Comparison of ENCODE assay signal across 23 cellular contexts in genomic region chr9:114006155-114006550, GRCh38.
DNase-seq lines count a peak whose midpoint lies in the region; TF ChIP-seq lines count a peak whose summit lies in the region.
"Had no signal": no experiment of that assay in that cellular context is flagged by ENCODE, and none has a peak within 500 bp of the region (broad histone marks: within the 10 kb centered on the region; RNA-seq: fewer than 3 reads in every experiment).

No MANE protein-coding gene starts in this region.

- H3K4me1 Mint-ChIP-seq in endothelial cell (ENCODE audit: unreplicated experiment) (peaks cover 4% of the 10 kb centered on the region), progenitor cell of endocrine pancreas (ENCODE audit: low read depth) (peaks cover 2% of the 10 kb centered on the region)
- H3K4me1 Mint-ChIP-seq: endodermal cell had no signal

- CTCF ChIA-PET in AG04450 (lab: Charles Lee) (interaction anchor here (0.7 kb wide), 1 partner anchor 11 kb away, joined by 3 read pairs; no protein-coding TSS in a partner anchor), HEK293T (lab: Yijun Ruan, JAX) (no interaction called here)

- H3K9me3 Mint-ChIP-seq in endothelial cell (ENCODE audit: unreplicated experiment) (no peaks in the 10 kb centered on the region), progenitor cell of endocrine pancreas (ENCODE audit: low read depth) (no peaks in the 10 kb centered on the region)
- H3K9me3 Mint-ChIP-seq: endodermal cell, neural crest cell had no signal

- H3K4me3 ChIP-seq in AG04450 (ENCODE audit: low read depth, low read length), result no peak overlapping the region
- H3K4me3 ChIP-seq: mucosa of descending colon, psoas muscle, upper lobe of right lung had no signal

- no peak for DNase-seq in AG04450 (ENCODE audit: low read depth, low spot score)
- DNase-seq in D341Med (ENCODE audit: low spot score), result peak; percentile 3
- DNase-seq in endothelial cell (ENCODE audit: low spot score), result peak; percentile 1
- DNase-seq in progenitor cell of endocrine pancreas (ENCODE audit: low spot score, unreplicated experiment), result peak; percentile 2
- no peak for DNase-seq in HEK293T (ENCODE audit: extremely low spot score)
- no peak for DNase-seq in NCI-H345 (lab: John Stamatoyannopoulos, UW)
- no peak for DNase-seq in NCI-H446 treated with DMSO at 0.1 percent for 48 hours (lab: John Stamatoyannopoulos, UW)
- DNase-seq: activated CD4-positive, alpha-beta T cell treated with anti-CD3 and anti-CD28 coated beads, Interleukin-2, amount 50 U/mL, for 1 hour; activated gamma-delta T cell treated with Interleukin-2 at 50 U/mL for 16 hours; EL; HCEC 1CT; hypothalamus; left ventricle myocardium superior; mucosa of descending colon; NCI-H187 treated with DMSO at 0.1 percent for 48 hours; NCI-H2227 treated with DMSO at 0.1 percent for 48 hours; NCI-H748 treated with DMSO at 0.1 percent for 48 hours; psoas muscle; RPMI8226 had no signal

- POLR2A ChIA-PET in AG04450 (lab: Yijun Ruan, JAX) (no interaction called here), HEK293T (lab: Yijun Ruan, JAX) (no interaction called here)

- H3K27ac Mint-ChIP-seq in endothelial cell (ENCODE audit: unreplicated experiment) (no peak overlapping the region), progenitor cell of endocrine pancreas (no peak overlapping the region)
- H3K27ac Mint-ChIP-seq: endodermal cell had no signal

- no peak for TF ChIP-seq CTCF in AG04450 (IDR thresholded peaks at IDR 0.05; ENCODE audit: low read depth, low read length)
- no peak for TF ChIP-seq CTCF in endothelial cell (IDR thresholded peaks at IDR 0.05; ENCODE audit: unreplicated experiment)
- no peak for TF ChIP-seq CTCF in progenitor cell of endocrine pancreas (IDR thresholded peaks at IDR 0.05; ENCODE audit: unreplicated experiment)

- H3K36me3 Mint-ChIP-seq in endothelial cell (ENCODE audit: low read depth, unreplicated experiment), result peaks cover 20% of the 10 kb centered on the region
- peaks cover 24% of the 10 kb centered on the region for H3K36me3 Mint-ChIP-seq in progenitor cell of endocrine pancreas (ENCODE audit: insufficient read depth)

- H3K4me3 Mint-ChIP-seq in endothelial cell (ENCODE audit: unreplicated experiment) (no peak overlapping the region), progenitor cell of endocrine pancreas (ENCODE audit: low read depth) (no peak overlapping the region)
- H3K4me3 Mint-ChIP-seq: brain, endodermal cell, neural crest cell had no signal

- peak overlapping the region; percentile 21 for H3K27ac ChIP-seq in AG04450 (ENCODE audit: low read depth, low read length)
- H3K27ac ChIP-seq: psoas muscle, upper lobe of right lung had no signal

- no peaks in the 10 kb centered on the region; the same call in 1 of the 2 replicates for H3K9me3 ChIP-seq in AG04450 (ENCODE audit: control insufficient read depth, insufficient read depth, low read length)
- H3K9me3 ChIP-seq: mucosa of descending colon, psoas muscle, upper lobe of right lung had no signal

- no peaks in the 10 kb centered on the region for H3K27me3 ChIP-seq in AG04450 (ENCODE audit: control insufficient read depth, insufficient read depth, low read length)
- H3K27me3 ChIP-seq: upper lobe of right lung had no signal

- H3K27me3 Mint-ChIP-seq in endothelial cell (ENCODE audit: unreplicated experiment), result no peaks in the 10 kb centered on the region
- H3K27me3 Mint-ChIP-seq in progenitor cell of endocrine pancreas, result no peaks in the 10 kb centered on the region

TF ChIP-seq in HEK293T, 16 proteins besides CTCF, POLR2A, EP300 and RAD21:
- TF ChIP-seq PKNOX1 (IDR thresholded peaks at IDR 0.05), result no peak
- TF ChIP-seq L3MBTL2 (conservative IDR thresholded peaks at IDR 0.05), result no peak
- TF ChIP-seq BHLHE40 (IDR thresholded peaks at IDR 0.05; ENCODE audit: borderline replicate concordance), result no peak
- TF ChIP-seq LEF1 (IDR thresholded peaks at IDR 0.05; ENCODE audit: borderline replicate concordance), result no peak
- no peak for TF ChIP-seq ZNF384 (IDR thresholded peaks at IDR 0.05)
- TF ChIP-seq TARDBP (IDR thresholded peaks at IDR 0.05), result no peak
- TF ChIP-seq ELF4 (IDR thresholded peaks at IDR 0.05), result no peak
- no peak for TF ChIP-seq CTBP1 (IDR thresholded peaks at IDR 0.05; ENCODE audit: borderline replicate concordance)
- no peak for TF ChIP-seq NFRKB (IDR thresholded peaks at IDR 0.05)
- no peak for TF ChIP-seq FOXK2 (IDR thresholded peaks at IDR 0.05)
- TF ChIP-seq HDGF (IDR thresholded peaks at IDR 0.05; ENCODE audit: borderline replicate concordance), result no peak
- no peak for TF ChIP-seq FOXA1 (IDR thresholded peaks at IDR 0.05)
- no peak for TF ChIP-seq SP1 (IDR thresholded peaks at IDR 0.05)
- no peak for TF ChIP-seq SUZ12 (IDR thresholded peaks at IDR 0.05)
- TF ChIP-seq FOXM1 (IDR thresholded peaks at IDR 0.05; ENCODE audit: borderline replicate concordance), result no peak

Comparison
In these comparisons a context has a peak if more than half of its experiments do, and no peak if none do; other contexts are left out.
1. DNase-seq: peak in D341Med (single experiment), endothelial cell (single experiment) and progenitor cell of endocrine pancreas (single experiment); none in AG04450 (single experiment), HEK293T (single experiment), NCI-H345 (single experiment) and NCI-H446 treated with DMSO at 0.1 percent for 48 hours (single experiment).